Comparison of ENCODE assay signal across 14 cellular contexts in the genomic region with DNA sequence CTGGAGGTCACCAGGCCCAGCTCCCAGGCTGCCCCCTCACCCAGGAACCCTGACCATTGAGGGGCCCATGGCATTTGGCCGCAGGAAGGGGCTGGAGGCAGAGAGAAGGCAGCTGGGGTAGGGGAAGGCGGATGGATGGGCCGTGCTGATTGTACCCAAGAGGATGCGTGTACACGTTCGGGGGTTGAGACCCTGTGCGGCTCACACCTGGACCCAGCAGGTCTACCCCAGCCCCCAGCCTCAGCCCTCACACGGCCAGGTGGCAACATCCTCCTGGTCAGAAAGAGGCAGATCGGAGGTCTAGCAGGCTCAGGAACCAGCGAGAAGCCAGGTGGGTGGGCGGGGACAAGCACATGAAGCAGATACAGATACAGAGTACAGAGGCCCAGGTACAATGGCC. TPM values are rescaled to one million over a fixed set of nuclear protein-coding genes. Genes with fewer than 3 reads are reported as not detected.
DNase-seq lines count a peak whose midpoint lies in the region; ATAC-seq and TF ChIP-seq lines count a peak whose summit lies in the region.
"Had no signal": no experiment of that assay in that cellular context is flagged by ENCODE, and none has a peak within 500 bp of the region (broad histone marks: within the 10 kb centered on the region; RNA-seq: fewer than 3 reads in every experiment).

No MANE protein-coding gene starts in this region.

- 87% methylated on average over 11 of the region's 11 CpGs; no CpG with 5 or more reads in 1 of the 2 donors for WGBS in transverse colon (ENCODE audit: low coverage in 1 of 2), 2 donors

- H3K36me3 ChIP-seq in A673 (ENCODE audit: insufficient read depth, low read length, poor library complexity, severe bottlenecking): no peaks in the 10 kb centered on the region
- H3K36me3 ChIP-seq in BE2C: no peaks in the 10 kb centered on the region
- no peaks in the 10 kb centered on the region for H3K36me3 ChIP-seq in osteoblast (ENCODE audit: insufficient read depth, low read length)
- H3K36me3 ChIP-seq in transverse colon: no peaks in the 10 kb centered on the region

- H3K9me3 ChIP-seq in A673 (ENCODE audit: low read depth, low read length, poor library complexity, severe bottlenecking) (no peaks in the 10 kb centered on the region), BE2C (no peaks in the 10 kb centered on the region), osteoblast (ENCODE audit: low read depth, low read length) (no peaks in the 10 kb centered on the region), transverse colon (no peaks in the 10 kb centered on the region)

- H3K4me1 Mint-ChIP-seq in WTC11: peaks cover 16% of the 10 kb centered on the region

- POLR2A ChIA-PET in A673 (lab: Charles Lee; ENCODE audit: low non-redundant PET): no interaction called here
- POLR2A ChIA-PET in WTC11 (lab: Charles Lee): no interaction called here

- H3K4me3 ChIP-seq in A673 (ENCODE audit: low read depth, low read length, poor library complexity, severe bottlenecking): no peak overlapping the region
- no peak overlapping the region for H3K4me3 ChIP-seq in BE2C (ENCODE audit: low read depth, low read length)
- no peak overlapping the region for H3K4me3 ChIP-seq in osteoblast (ENCODE audit: insufficient read depth, low read length)
- H3K4me3 ChIP-seq in transverse colon: no peak overlapping the region
- H3K4me3 ChIP-seq: GM23338 had no signal

- H3K27me3 Mint-ChIP-seq in WTC11 (ENCODE audit: low read depth): no peaks in the 10 kb centered on the region

- in situ Hi-C loops in transverse colon (cut with MboI; ENCODE audit: low pct_ligation_motif_present in 1 of 4, low pct_unique_long_range_greater_than_20kb in 1 of 4, low sequenced_read_pairs in 3 of 4): no loop called here

- ATAC-seq in WTC11: no peak
- ATAC-seq: CD8-positive, alpha-beta T cell; GM23338; PC-3 had no signal

- no peak overlapping the region for H3K4me2 ChIP-seq in osteoblast (ENCODE audit: insufficient read depth, low read length)
- H3K4me2 ChIP-seq: GM23338 had no signal

- CTCF ChIA-PET in A673 (lab: Charles Lee): no interaction called here
- CTCF ChIA-PET in WTC11 (lab: Charles Lee): interaction anchor here (1.0 kb wide), 1 partner anchor 61 kb away, joined by 3 read pairs; no protein-coding TSS in a partner anchor

- peaks cover 35% of the 10 kb centered on the region for H4K20me1 ChIP-seq in osteoblast (ENCODE audit: insufficient read depth, low read length)

- no peak overlapping the region for H3K4me3 Mint-ChIP-seq in WTC11
- H3K4me3 Mint-ChIP-seq: CD8-positive, alpha-beta T cell; GM23338 had no signal

- intact Hi-C loops in A673 (cut with micrococcal nuclease; ENCODE audit: unreplicated experiment) (no loop called here), transverse colon (cut with DNase I; ENCODE audit: low total_unique reads) (no loop called here)

- H3K27ac Mint-ChIP-seq in WTC11: peak overlapping the region; percentile 65; the same call in 1 of the 2 replicates
- H3K27ac Mint-ChIP-seq: CD8-positive, alpha-beta T cell; GM23338 had no signal

- no peaks in the 10 kb centered on the region for H3K36me3 Mint-ChIP-seq in WTC11

- TF ChIP-seq CTCF in A673 (conservative IDR thresholded peaks at IDR 0.05; ENCODE audit: low read depth, low read length) (no peak), BE2C (IDR thresholded peaks at IDR 0.05; ENCODE audit: low read depth, low read length) (no peak), WTC11 (IDR thresholded peaks at IDR 0.05) (no peak), osteoblast (IDR thresholded peaks at IDR 0.05; ENCODE audit: extremely low read depth, low read depth, low read length) (no peak), transverse colon (IDR thresholded peaks at IDR 0.05) (no peak)

- H3K79me2 ChIP-seq in osteoblast (ENCODE audit: insufficient read depth, low read length): peaks cover 89% of the 10 kb centered on the region

- H3K27ac ChIP-seq in A673 (ENCODE audit: low read depth, low read length, poor library complexity, severe bottlenecking): peak overlapping the region; percentile 59
- H3K27ac ChIP-seq in osteoblast (ENCODE audit: low read depth, low read length): no peak overlapping the region
- no peak overlapping the region for H3K27ac ChIP-seq in transverse colon

- no peaks in the 10 kb centered on the region for H3K9me3 Mint-ChIP-seq in WTC11
- H3K9me3 Mint-ChIP-seq: CD8-positive, alpha-beta T cell; GM23338 had no signal

- TF ChIP-seq POLR2A in transverse colon (IDR thresholded peaks at IDR 0.05): no peak

- no peak for TF ChIP-seq EP300 in transverse colon (IDR thresholded peaks at IDR 0.05; ENCODE audit: low read depth)

- H3K27me3 ChIP-seq in A673 (replicated peaks; ENCODE audit: insufficient read depth, low read depth, low read length, poor library complexity) (no peaks in the 10 kb centered on the region), BE2C (no peaks in the 10 kb centered on the region), osteoblast (ENCODE audit: insufficient read depth, low read length) (no peaks in the 10 kb centered on the region), transverse colon (no peaks in the 10 kb centered on the region)

- H2AFZ ChIP-seq in osteoblast (ENCODE audit: low read length): no peak overlapping the region
- H2AFZ ChIP-seq: GM23338 had no signal

- DNase-seq in A673 (ENCODE audit: low spot score) (no peak), BE2C (peak; percentile 6), WTC11 (ENCODE audit: low spot score) (peak; percentile 9), osteoblast (ENCODE audit: insufficient read length, low spot score, missing footprints) (peak; percentile 45), GF-D8 (lab: John Stamatoyannopoulos, UW) (no peak), Ammon's horn (ENCODE audit: low spot score) (no peak), transverse colon (no peak)
- DNase-seq: KG1, NCI-H1436, NCI-H2029 treated with DMSO at 0.1 percent for 48 hours, NCI-H748 treated with DMSO at 0.1 percent for 48 hours, PC-3 had no signal

- BruUV-seq in A673 (replicated peaks; lab: Mats Ljungman, UMichigan): no TSS peak

- peaks cover 49% of the 10 kb centered on the region for H3K4me1 ChIP-seq in A673 (ENCODE audit: insufficient read depth, low read length, poor library complexity, severe bottlenecking)
- peaks cover 7% of the 10 kb centered on the region for H3K4me1 ChIP-seq in BE2C
- H3K4me1 ChIP-seq in osteoblast (ENCODE audit: insufficient read depth, low read length): peaks cover 18% of the 10 kb centered on the region
- peaks cover 14 to 40% (median 32%) of the 10 kb centered on the region in 4 donors for H3K4me1 ChIP-seq in transverse colon

TF ChIP-seq in WTC11, 78 proteins besides CTCF, POLR2A, EP300 and RAD21:
- no peak for TF ChIP-seq SOX15 (CRISPR knock-in tag; IDR thresholded peaks at IDR 0.05)
- TF ChIP-seq, protein P1, sequence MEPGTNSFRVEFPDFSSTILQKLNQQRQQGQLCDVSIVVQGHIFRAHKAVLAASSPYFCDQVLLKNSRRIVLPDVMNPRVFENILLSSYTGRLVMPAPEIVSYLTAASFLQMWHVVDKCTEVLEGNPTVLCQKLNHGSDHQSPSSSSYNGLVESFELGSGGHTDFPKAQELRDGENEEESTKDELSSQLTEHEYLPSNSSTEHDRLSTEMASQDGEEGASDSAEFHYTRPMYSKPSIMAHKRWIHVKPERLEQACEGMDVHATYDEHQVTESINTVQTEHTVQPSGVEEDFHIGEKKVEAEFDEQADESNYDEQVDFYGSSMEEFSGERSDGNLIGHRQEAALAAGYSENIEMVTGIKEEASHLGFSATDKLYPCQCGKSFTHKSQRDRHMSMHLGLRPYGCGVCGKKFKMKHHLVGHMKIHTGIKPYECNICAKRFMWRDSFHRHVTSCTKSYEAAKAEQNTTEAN (CRISPR knock-in tag; IDR thresholded peaks at IDR 0.05): no peak
- TF ChIP-seq HMGA2 (CRISPR knock-in tag; IDR thresholded peaks at IDR 0.05): no peak
- no peak for TF ChIP-seq TP53 (CRISPR knock-in tag; IDR thresholded peaks at IDR 0.05)
- TF ChIP-seq FOXK1 (CRISPR knock-in tag; IDR thresholded peaks at IDR 0.05): no peak
- TF ChIP-seq FOXP1 (CRISPR knock-in tag; IDR thresholded peaks at IDR 0.05; ENCODE audit: borderline replicate concordance): no peak
- TF ChIP-seq, protein P2, sequence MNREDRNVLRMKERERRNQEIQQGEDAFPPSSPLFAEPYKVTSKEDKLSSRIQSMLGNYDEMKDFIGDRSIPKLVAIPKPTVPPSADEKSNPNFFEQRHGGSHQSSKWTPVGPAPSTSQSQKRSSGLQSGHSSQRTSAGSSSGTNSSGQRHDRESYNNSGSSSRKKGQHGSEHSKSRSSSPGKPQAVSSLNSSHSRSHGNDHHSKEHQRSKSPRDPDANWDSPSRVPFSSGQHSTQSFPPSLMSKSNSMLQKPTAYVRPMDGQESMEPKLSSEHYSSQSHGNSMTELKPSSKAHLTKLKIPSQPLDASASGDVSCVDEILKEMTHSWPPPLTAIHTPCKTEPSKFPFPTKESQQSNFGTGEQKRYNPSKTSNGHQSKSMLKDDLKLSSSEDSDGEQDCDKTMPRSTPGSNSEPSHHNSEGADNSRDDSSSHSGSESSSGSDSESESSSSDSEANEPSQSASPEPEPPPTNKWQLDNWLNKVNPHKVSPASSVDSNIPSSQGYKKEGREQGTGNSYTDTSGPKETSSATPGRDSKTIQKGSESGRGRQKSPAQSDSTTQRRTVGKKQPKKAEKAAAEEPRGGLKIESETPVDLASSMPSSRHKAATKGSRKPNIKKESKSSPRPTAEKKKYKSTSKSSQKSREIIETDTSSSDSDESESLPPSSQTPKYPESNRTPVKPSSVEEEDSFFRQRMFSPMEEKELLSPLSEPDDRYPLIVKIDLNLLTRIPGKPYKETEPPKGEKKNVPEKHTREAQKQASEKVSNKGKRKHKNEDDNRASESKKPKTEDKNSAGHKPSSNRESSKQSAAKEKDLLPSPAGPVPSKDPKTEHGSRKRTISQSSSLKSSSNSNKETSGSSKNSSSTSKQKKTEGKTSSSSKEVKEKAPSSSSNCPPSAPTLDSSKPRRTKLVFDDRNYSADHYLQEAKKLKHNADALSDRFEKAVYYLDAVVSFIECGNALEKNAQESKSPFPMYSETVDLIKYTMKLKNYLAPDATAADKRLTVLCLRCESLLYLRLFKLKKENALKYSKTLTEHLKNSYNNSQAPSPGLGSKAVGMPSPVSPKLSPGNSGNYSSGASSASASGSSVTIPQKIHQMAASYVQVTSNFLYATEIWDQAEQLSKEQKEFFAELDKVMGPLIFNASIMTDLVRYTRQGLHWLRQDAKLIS (CRISPR knock-in tag; IDR thresholded peaks at IDR 0.05; ENCODE audit: borderline replicate concordance): no peak
- no peak for TF ChIP-seq ZNF423 (CRISPR knock-in tag; IDR thresholded peaks at IDR 0.05)
- no peak for TF ChIP-seq SP1 (CRISPR knock-in tag; conservative IDR thresholded peaks at IDR 0.05)

RNA-seq across cellular contexts. Expression of a gene that starts 33.7 kb away (rescaled TPM):
- total RNA-seq in A673 (2021) (19.5 and 22.7 TPM in 2 replicates), WTC11 (2021) (14.1 to 17.1 TPM (median 14.5 TPM) in 3 replicates), osteoblast (25.3 and 32.9 TPM in 2 replicates), transverse colon (10 to 100 TPM; 22.2 to 64.3 (median 26.5) TPM)
- polyA plus RNA-seq in BE2C (2012; ENCODE audit: insufficient read depth, insufficient read length, low read depth): 7.1 TPM

RNA-seq across cellular contexts. Expression of a gene that starts 57.3 kb away (rescaled TPM):
- total RNA-seq in A673 (2021) (44.7 and 48.4 TPM in 2 replicates), WTC11 (2021) (39.4 to 41.0 TPM (median 39.5 TPM) in 3 replicates), osteoblast (52.7 and 65.5 TPM in 2 replicates), transverse colon (100 to 1,000 TPM in 2 of 4 donors, 10 to 100 TPM in 2; 50.3 to 187 (median 86.6) TPM)
- polyA plus RNA-seq in BE2C (2012; ENCODE audit: insufficient read depth, insufficient read length, low read depth): 50.2 TPM

Comparison
In these comparisons a context has a peak if more than half of its experiments do, and no peak if none do; other contexts are left out.
1. DNase-seq: peak in BE2C (single experiment), WTC11 (single experiment) and osteoblast (single experiment); none in A673 (single experiment), GF-D8 (single experiment), Ammon's horn (single experiment) and transverse colon (single experiment).